ENCODE assay signal across 8 cellular contexts in genomic region chr9:133238272-133238850, GRCh38. TPM values are rescaled to one million over a fixed set of nuclear protein-coding genes. Genes with fewer than 3 reads are reported as not detected.
DNase-seq lines count a peak whose midpoint lies in the region; ATAC-seq and TF ChIP-seq lines count a peak whose summit lies in the region.

No MANE protein-coding gene starts in this region.

- intact Hi-C loops in natural killer cell (cut with micrococcal nuclease) = no loop called here

- no peaks in the 10 kb centered on the region for H3K36me3 Mint-ChIP-seq in natural killer cell

- H3K27ac ChIP-seq in temporal lobe (ENCODE audit: low read depth, low read length) = peak overlapping the region; percentile 54
- no peak overlapping the region for H3K27ac ChIP-seq in WERI-Rb-1

- H3K4me3 ChIP-seq in WERI-Rb-1 (ENCODE audit: low read depth, low read length) = no peak overlapping the region

- TF ChIP-seq CTCF in natural killer cell (IDR thresholded peaks at IDR 0.05) = no peak
- TF ChIP-seq CTCF in WERI-Rb-1 (IDR thresholded peaks at IDR 0.05; ENCODE audit: low read depth, low read length) = no peak

- no peaks in the 10 kb centered on the region for H3K36me3 ChIP-seq in WERI-Rb-1

- H3K27ac Mint-ChIP-seq in natural killer cell = no peak overlapping the region

- no peaks in the 10 kb centered on the region for H3K27me3 ChIP-seq in WERI-Rb-1 (ENCODE audit: insufficient read depth, low read depth, severe bottlenecking)

- H3K4me1 Mint-ChIP-seq in natural killer cell = peaks cover 5 to 6% of the 10 kb centered on the region in 2 donors

- ATAC-seq in natural killer cell = peak in 2 of 3 donors; percentile 71 to 78

- DNase-seq in HT-29 (ENCODE audit: low spot score) (peak; percentile 42), activated T-cell treated with anti-CD3 and anti-CD28 coated beads for 4 hours (peak; percentile 6), foreskin melanocyte (peak; percentile 9), natural killer cell (no peak), MV-4-11 (lab: John Stamatoyannopoulos, UW) (no peak), NCI-H1417 (lab: John Stamatoyannopoulos, UW) (no peak), WERI-Rb-1 (no peak)

- H3K9me3 Mint-ChIP-seq in natural killer cell = no peaks in the 10 kb centered on the region

- peak overlapping the region; percentile 79 for H3K4me3 Mint-ChIP-seq in natural killer cell

- H3K27me3 Mint-ChIP-seq in natural killer cell (ENCODE audit: low read depth in 2 of 2) = peaks cover 0 to 10% of the 10 kb centered on the region in 2 donors

- no peaks in the 10 kb centered on the region for H3K9me3 ChIP-seq in WERI-Rb-1 (ENCODE audit: severe bottlenecking)

RNA-seq across cellular contexts. Expression of gene OBP2B, which starts 29.3 kb away (rescaled TPM):
- not detected in 2 replicates for total RNA-seq in HT-29 (2014; rRNA removed; shearing (Covaris generic))
- total RNA-seq in natural killer cell = not detected
- not detected for total RNA-seq in temporal lobe

RNA-seq across cellular contexts. Expression of gene ABO, which starts 36.6 kb away (rescaled TPM):
- 3.1 and 4.8 TPM in 2 replicates for total RNA-seq in HT-29 (2014; rRNA removed; shearing (Covaris generic))
- 1 to 10 TPM in 1 of 3 donors, under 1 TPM in 2; 0.20 to 4.2 (median 0.56) TPM for total RNA-seq in natural killer cell
- total RNA-seq in temporal lobe = not detected

Comparison
In these comparisons a context has a peak if more than half of its experiments do, and no peak if none do; other contexts are left out.
1. DNase-seq: peak in HT-29 (single experiment), activated T-cell treated with anti-CD3 and anti-CD28 coated beads for 4 hours (single experiment) and foreskin melanocyte (single experiment); none in natural killer cell (single experiment), MV-4-11 (single experiment), NCI-H1417 (0 of 3) and WERI-Rb-1 (single experiment).